12 cellular contexts compared by ENCODE assay signal in genomic region chr12:92064420-92064819, GRCh38.
A peak's percentile ranks its signal among the peaks of the same experiment; 100 is the strongest.
DNase-seq lines count a peak whose midpoint lies in the region; ATAC-seq and TF ChIP-seq lines count a peak whose summit lies in the region.
"Had no signal": no experiment of that assay in that cellular context is flagged by ENCODE, and none has a peak within 500 bp of the region (broad histone marks: within the 10 kb centered on the region; RNA-seq: fewer than 3 reads in every experiment).

No MANE protein-coding gene starts in this region.

- no peaks in the 10 kb centered on the region for H3K9me3 ChIP-seq in BE2C

- H3K4me1 Mint-ChIP-seq in activated naive CD8-positive, alpha-beta T cell treated with anti-CD3 and anti-CD28 coated beads for 36 hours, result peaks cover 56% of the 10 kb centered on the region

- no peak overlapping the region for H3K4me3 Mint-ChIP-seq in activated naive CD8-positive, alpha-beta T cell treated with anti-CD3 and anti-CD28 coated beads for 36 hours
- H3K4me3 Mint-ChIP-seq: GM23338 had no signal

- DNase-seq in COR-L47 (lab: John Stamatoyannopoulos, UW), result peak; percentile 64
- DNase-seq in HT-29 (ENCODE audit: low spot score), result peak; percentile 53
- no peak for DNase-seq in activated naive CD8-positive, alpha-beta T cell treated with anti-CD3 and anti-CD28 coated beads for 36 hours
- peak; percentile 62 for DNase-seq in medulla oblongata (ENCODE audit: extremely low spot score)
- no peak for DNase-seq in activated CD4-positive, CD25-positive, alpha-beta regulatory T cell (lab: John Stamatoyannopoulos, UW)
- no peak for DNase-seq in BE2C
- no peak for DNase-seq in activated CD8-positive, alpha-beta memory T cell treated with anti-CD3 and anti-CD28 coated beads for 24 hours
- DNase-seq: glutamatergic neuron had no signal

- peaks cover 8% of the 10 kb centered on the region for H3K4me1 ChIP-seq in BE2C

- no peak overlapping the region for H3K4me3 ChIP-seq in BE2C (ENCODE audit: low read depth, low read length)
- H3K4me3 ChIP-seq: cardiac muscle cell, GM23338, MG63 had no signal

- ATAC-seq in GM21786 (IDR thresholded peaks at IDR 0.05; ENCODE audit: unreplicated experiment), result no peak
- ATAC-seq: GM23338 had no signal

- no peaks in the 10 kb centered on the region for H3K36me3 ChIP-seq in BE2C
- H3K36me3 ChIP-seq: cardiac muscle cell, MG63 had no signal

- H3K36me3 Mint-ChIP-seq in activated naive CD8-positive, alpha-beta T cell treated with anti-CD3 and anti-CD28 coated beads for 36 hours, result peaks cover 24% of the 10 kb centered on the region

- no peak for TF ChIP-seq CTCF in BE2C (IDR thresholded peaks at IDR 0.05; ENCODE audit: low read depth, low read length)

- no peaks in the 10 kb centered on the region for H3K27me3 Mint-ChIP-seq in activated naive CD8-positive, alpha-beta T cell treated with anti-CD3 and anti-CD28 coated beads for 36 hours

- H3K27me3 ChIP-seq in BE2C, result no peaks in the 10 kb centered on the region
- H3K27me3 ChIP-seq: cardiac muscle cell, MG63 had no signal

- H3K27ac Mint-ChIP-seq in activated naive CD8-positive, alpha-beta T cell treated with anti-CD3 and anti-CD28 coated beads for 36 hours, result peak overlapping the region; percentile 54
- H3K27ac Mint-ChIP-seq: GM23338 had no signal

- H3K9me3 Mint-ChIP-seq in activated naive CD8-positive, alpha-beta T cell treated with anti-CD3 and anti-CD28 coated beads for 36 hours, result peaks cover 9% of the 10 kb centered on the region
- H3K9me3 Mint-ChIP-seq: GM23338 had no signal

Comparison
In these comparisons a context has a peak if more than half of its experiments do, and no peak if none do; other contexts are left out.
1. DNase-seq: peak in COR-L47 (single experiment), HT-29 (single experiment) and medulla oblongata (single experiment); none in activated naive CD8-positive, alpha-beta T cell treated with anti-CD3 and anti-CD28 coated beads for 36 hours (single experiment), activated CD4-positive, CD25-positive, alpha-beta regulatory T cell (0 of 4), BE2C (single experiment) and activated CD8-positive, alpha-beta memory T cell treated with anti-CD3 and anti-CD28 coated beads for 24 hours (single experiment).